Comparison of ENCODE assay signal across 17 cellular contexts in the genomic region with DNA sequence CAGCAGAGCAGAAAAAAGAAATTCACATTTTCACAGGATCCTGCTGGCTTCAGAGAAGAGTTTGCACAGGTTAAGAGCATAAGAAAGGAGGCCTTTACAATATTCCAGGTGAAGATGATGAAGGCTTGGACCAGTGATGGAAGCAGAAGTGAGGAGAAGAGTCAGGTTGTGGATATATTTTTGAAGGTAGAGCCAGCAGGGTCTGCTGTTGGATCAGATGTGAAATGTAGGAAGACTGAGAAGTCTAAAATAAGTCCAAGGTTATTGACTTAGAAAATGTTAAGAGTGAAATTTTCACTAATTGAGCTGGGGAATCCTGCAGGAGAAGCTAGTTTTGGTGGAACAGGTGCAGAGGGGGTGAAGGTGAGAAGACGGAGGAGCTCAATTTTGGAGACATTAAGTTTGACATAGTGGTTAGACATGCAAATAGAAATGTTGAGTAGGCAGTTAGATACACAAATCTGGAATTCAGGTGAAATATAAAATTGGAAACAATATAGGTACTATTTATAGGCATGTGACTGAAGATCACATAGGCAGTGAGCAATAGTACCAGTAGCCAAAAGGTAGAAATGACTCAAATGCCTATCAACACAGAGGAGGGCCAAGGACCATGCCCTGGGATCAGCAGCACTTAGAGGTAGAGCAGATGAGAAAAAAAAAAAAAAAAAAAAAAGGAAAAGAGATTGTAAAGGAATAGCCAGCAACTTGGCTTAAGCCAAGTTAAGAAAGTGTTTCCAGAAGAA.
DNase-seq lines count a peak whose midpoint lies in the region; ATAC-seq, FAIRE-seq and TF ChIP-seq lines count a peak whose summit lies in the region.
"Had no signal": no experiment of that assay in that cellular context is flagged by ENCODE, and none has a peak within 500 bp of the region (broad histone marks: within the 10 kb centered on the region; RNA-seq: fewer than 3 reads in every experiment).

No MANE protein-coding gene starts in this region.

- H3K4me1 ChIP-seq in fibroblast of lung (ENCODE audit: control insufficient read depth, extremely low read depth, insufficient read depth, low read length) (no peaks in the 10 kb centered on the region), Caco-2 (no peaks in the 10 kb centered on the region; the same call in 1 of the 2 replicates)
- H3K4me1 ChIP-seq: SJSA1 had no signal

- DNase-seq in D721Med (ENCODE audit: insufficient read length, low spot score), result no peak
- peak in 1 of 2 donors; percentile 23 for DNase-seq in fibroblast of lung (ENCODE audit: low read depth in 2 of 2)
- no peak for DNase-seq in osteocyte (ENCODE audit: extremely low spot score, unreplicated experiment)
- DNase-seq in SK-N-DZ (ENCODE audit: low spot score), result no peak
- no peak for DNase-seq in Caco-2
- DNase-seq: CD4-positive, CD25-positive, alpha-beta regulatory T cell; GOT3; NCI-H1436; NCI-H2029 treated with DMSO at 0.1 percent for 48 hours; NCI-H2171 treated with DMSO at 0.1 percent for 48 hours; NCI-H748 treated with DMSO at 0.1 percent for 48 hours; OCI-M1 had no signal

- H3K9me3 Mint-ChIP-seq in osteocyte (ENCODE audit: unreplicated experiment) (no peaks in the 10 kb centered on the region), Caco-2 (ENCODE audit: unreplicated experiment) (peaks cover 29% of the 10 kb centered on the region)

- no TSS peak for BruUV-seq in Caco-2 (replicated peaks; lab: Mats Ljungman, UMichigan)

- H3K4me3 ChIP-seq in fibroblast of lung (replicated peaks in 1 of 4; ENCODE audit: control extremely low read depth in 1 of 4, insufficient read depth in 1 of 4, low read depth in 3 of 4, low read length in 4 of 4), result no peak overlapping the region
- no peak overlapping the region for H3K4me3 ChIP-seq in Caco-2 (ENCODE audit: low read depth, low read length)
- H3K4me3 ChIP-seq: SJSA1 had no signal

- H3K27me3 Mint-ChIP-seq in osteocyte (ENCODE audit: unreplicated experiment), result no peaks in the 10 kb centered on the region
- no peaks in the 10 kb centered on the region for H3K27me3 Mint-ChIP-seq in Caco-2 (ENCODE audit: insufficient read depth, unreplicated experiment)
- H3K27me3 Mint-ChIP-seq: B cell; CD4-positive, CD25-positive, alpha-beta regulatory T cell had no signal

- no peaks in the 10 kb centered on the region for H4K20me1 ChIP-seq in fibroblast of lung (ENCODE audit: control insufficient read depth, extremely low read depth, insufficient read depth, low read length)

- CTCF ChIA-PET in Caco-2 (lab: Charles Lee), result interaction anchor here (0.7 kb wide), 1 partner anchor 151 kb away, joined by 3 read pairs; no protein-coding TSS in a partner anchor

- no peak overlapping the region for H3K27ac Mint-ChIP-seq in osteocyte (ENCODE audit: unreplicated experiment)
- H3K27ac Mint-ChIP-seq in Caco-2 (ENCODE audit: unreplicated experiment), result no peak overlapping the region
- H3K27ac Mint-ChIP-seq: B cell; CD4-positive, CD25-positive, alpha-beta regulatory T cell had no signal

- no peaks in the 10 kb centered on the region for H3K9me3 ChIP-seq in fibroblast of lung (ENCODE audit: control insufficient read depth, insufficient read depth, low read depth, low read length)
- peaks cover 15% of the 10 kb centered on the region for H3K9me3 ChIP-seq in Caco-2
- H3K9me3 ChIP-seq: SJSA1 had no signal

- H3K27me3 ChIP-seq in fibroblast of lung (ENCODE audit: control insufficient read depth, insufficient read depth, low read length), result no peaks in the 10 kb centered on the region
- H3K27me3 ChIP-seq in Caco-2 (replicated peaks; ENCODE audit: control insufficient read depth, insufficient read depth, low read length), result no peaks in the 10 kb centered on the region
- H3K27me3 ChIP-seq: SJSA1 had no signal

- no peak overlapping the region for H3K4me3 Mint-ChIP-seq in osteocyte (ENCODE audit: unreplicated experiment)
- no peak overlapping the region for H3K4me3 Mint-ChIP-seq in Caco-2 (ENCODE audit: unreplicated experiment)
- H3K4me3 Mint-ChIP-seq: B cell; CD4-positive, CD25-positive, alpha-beta regulatory T cell had no signal

- H3K4me1 Mint-ChIP-seq in osteocyte (ENCODE audit: unreplicated experiment), result no peaks in the 10 kb centered on the region
- no peaks in the 10 kb centered on the region for H3K4me1 Mint-ChIP-seq in Caco-2 (ENCODE audit: low read depth, unreplicated experiment)
- H3K4me1 Mint-ChIP-seq: B cell; CD4-positive, CD25-positive, alpha-beta regulatory T cell had no signal

- H3K27ac ChIP-seq in VCaP, result no peak overlapping the region
- no peak overlapping the region for H3K27ac ChIP-seq in fibroblast of lung (ENCODE audit: insufficient read depth, low read length)
- H3K27ac ChIP-seq: KMS-11, SJSA1 had no signal

- no peaks in the 10 kb centered on the region for H3K79me2 ChIP-seq in fibroblast of lung (ENCODE audit: control insufficient read depth, insufficient read depth, low read length)

- H3K36me3 ChIP-seq in fibroblast of lung (ENCODE audit: control insufficient read depth, insufficient read depth, low read length), result no peaks in the 10 kb centered on the region
- no peaks in the 10 kb centered on the region for H3K36me3 ChIP-seq in Caco-2 (ENCODE audit: control insufficient read depth, insufficient read depth, low read length)
- H3K36me3 ChIP-seq: SJSA1 had no signal

- intact Hi-C loops in Caco-2 (cut with micrococcal nuclease; ENCODE audit: unreplicated experiment), result loop anchor here (1.0 to 10.0 kb wide), 3 partner anchors 133 to 708 kb away; no protein-coding TSS in a partner anchor

- H3K4me2 ChIP-seq in fibroblast of lung (ENCODE audit: extremely low read depth, insufficient read depth, low read length), result no peak overlapping the region
- H3K4me2 ChIP-seq: KMS-11 had no signal

- peak; percentile 10 for TF ChIP-seq CTCF in D721Med (IDR thresholded peaks at IDR 0.05; ENCODE audit: insufficient read depth, missing control alignments)
- TF ChIP-seq CTCF in VCaP (conservative IDR thresholded peaks at IDR 0.05), result 0 out of 2 replicates have a peak, but pooled peaks have one; percentile 20
- TF ChIP-seq CTCF in fibroblast of lung (conservative IDR thresholded peaks at IDR 0.05 in 1 of 2, IDR thresholded peaks at IDR 0.05 in 1 of 2; ENCODE audit: low read depth in 1 of 2, low read length in 2 of 2), result peak; percentile 5 to 35
- peak; percentile 30 for TF ChIP-seq CTCF in osteocyte (IDR thresholded peaks at IDR 0.05)
- TF ChIP-seq CTCF in Caco-2 (IDR thresholded peaks at IDR 0.05; ENCODE audit: insufficient read depth in 1 of 2, low read depth in 1 of 2, low read length in 1 of 2, severe bottlenecking in 1 of 2, unreplicated experiment in 1 of 2), result no peak

- H3K36me3 Mint-ChIP-seq in osteocyte (ENCODE audit: unreplicated experiment), result no peaks in the 10 kb centered on the region
- H3K36me3 Mint-ChIP-seq in Caco-2 (ENCODE audit: insufficient read depth, unreplicated experiment), result no peaks in the 10 kb centered on the region
- H3K36me3 Mint-ChIP-seq: CD4-positive, CD25-positive, alpha-beta regulatory T cell had no signal

- no peak overlapping the region for H3K9ac ChIP-seq in fibroblast of lung (ENCODE audit: insufficient read depth, low read length)
- H3K9ac ChIP-seq: KMS-11 had no signal

- H2AFZ ChIP-seq in fibroblast of lung (ENCODE audit: low read length), result no peak overlapping the region

- no peak for ATAC-seq in HG03135 (IDR thresholded peaks at IDR 0.05; ENCODE audit: unreplicated experiment)

- POLR2A ChIA-PET in Caco-2 (lab: Charles Lee), result no interaction called here

- FAIRE-seq in D721Med (lab: Jason Lieb, UNC), result no peak

Comparison
In these comparisons a context has a peak if more than half of its experiments do, and no peak if none do; other contexts are left out.
1. CTCF ChIP-seq: peak in D721Med (single experiment), VCaP (single experiment), fibroblast of lung (2 of 2) and osteocyte (single experiment); none in Caco-2 (0 of 2).